Comparison of ENCODE assay signal across 33 cellular contexts in genomic region chr5:59071755-59072549, GRCh38.
"Had no signal": no experiment of that assay in that cellular context is flagged by ENCODE, and none has a peak within 500 bp of the region (broad histone marks: within the 10 kb centered on the region; RNA-seq: fewer than 3 reads in every experiment).

No MANE protein-coding gene starts in this region.

- H3K36me3 ChIP-seq: adrenal gland, ascending aorta, brain microvascular endothelial cell, breast epithelium, cardiac muscle cell had no signal

- ATAC-seq: activated naive CD4-positive, alpha-beta T cell treated with anti-CD3 and anti-CD28 coated beads, Interleukin-2, amount 50 U/mL, for 72 hours; activated naive CD8-positive, alpha-beta T cell treated with anti-CD3 and anti-CD28 coated beads, Interleukin-2, amount 50 U/mL, for 24 hours; activated T-cell treated with anti-CD3 and anti-CD28 coated beads, Interleukin-2, amount 50 U/mL, for 4 hours; activated T-cell treated with anti-CD3 and anti-CD28 coated beads, Interleukin-2, amount 50 U/mL, for 72 hours; activated T-helper 17 cell treated with anti-CD3 and anti-CD28 coated beads, Interleukin-2, amount 50 U/mL, for 72 hours; body of pancreas had no signal

- FAIRE-seq: astrocyte, bronchial epithelial cell had no signal

- H3K9me3 ChIP-seq: adrenal gland, ascending aorta, body of pancreas, breast epithelium had no signal

- H3K4me1 ChIP-seq: adrenal gland, ascending aorta, body of pancreas, breast epithelium had no signal

- DNase-seq: activated effector memory CD4-positive, alpha-beta T cell treated with anti-CD3 and anti-CD28 coated beads, Interleukin-2, amount 50 U/mL, for 16 hours; activated effector memory CD4-positive, alpha-beta T cell treated with Interleukin-2 at 50 U/mL for 16 hours; activated gamma-delta T cell; activated gamma-delta T cell treated with Interleukin-2 at 50 U/mL for 16 hours; activated naive CD4-positive, alpha-beta T cell; activated naive CD4-positive, alpha-beta T cell treated with anti-CD3 and anti-CD28 coated beads for 36 hours; activated naive CD4-positive, alpha-beta T cell treated with anti-CD3 and anti-CD28 coated beads, Interleukin-2, amount 10 ng/mL, durations not matched to agents 7 days and 5 days; activated naive CD4-positive, alpha-beta T cell treated with anti-CD3 and anti-CD28 coated beads, Interleukin-2, amount 50 U/mL, for 16 hours; activated naive CD4-positive, alpha-beta T cell treated with Interleukin-2 at 50 U/mL for 16 hours; activated naive CD8-positive, alpha-beta T cell treated with anti-CD3 and anti-CD28 coated beads for 36 hours; activated naive CD8-positive, alpha-beta T cell treated with anti-CD3 and anti-CD28 coated beads, Interleukin-2, amount 10 ng/mL, durations not matched to agents 7 days and 5 days; activated naive CD8-positive, alpha-beta T cell treated with anti-CD3 and anti-CD28 coated beads, Interleukin-2, amount 50 U/mL, for 24 hours; activated T-cell treated with anti-CD3 and anti-CD28 coated beads, Interleukin-2, amount 50 U/mL, for 24 hours; activated T-cell treated with anti-CD3 and anti-CD28 coated beads, Interleukin-2, amount 50 U/mL, for 4 hours; activated T-cell treated with anti-CD3 and anti-CD28 coated beads, Interleukin-2, amount 50 U/mL, for 48 hours; activated T-cell treated with anti-CD3 and anti-CD28 coated beads, Interleukin-2, amount 50 U/mL, for 72 hours; adrenal gland; amniotic stem cell; amygdala; anterior cingulate cortex; aorta; body of pancreas; brain microvascular endothelial cell; caudate nucleus; central memory CD4-positive, alpha-beta T cell; cerebellar nuclear complex had no signal

- H3K4me3 ChIP-seq: adrenal gland, ascending aorta, body of pancreas, breast epithelium, cardiac muscle cell had no signal

- H3K27me3 ChIP-seq: adrenal gland, ascending aorta, body of pancreas, brain microvascular endothelial cell, breast epithelium, cardiac muscle cell had no signal

- H3K27ac ChIP-seq: adrenal gland, ascending aorta, body of pancreas, brain microvascular endothelial cell, breast epithelium, cardiac muscle cell had no signal
